ENCODE assay signal across 8 cellular contexts in genomic region chr3:46488735-46489361, GRCh38. TPM values are rescaled to one million over a fixed set of nuclear protein-coding genes. Genes with fewer than 3 reads are reported as not detected.
DNase-seq lines count a peak whose midpoint lies in the region; ATAC-seq and TF ChIP-seq lines count a peak whose summit lies in the region.

No MANE protein-coding gene starts in this region.

- H3K27me3 ChIP-seq in heart right ventricle = no peaks in the 10 kb centered on the region
- no peaks in the 10 kb centered on the region for H3K27me3 ChIP-seq in aorta (ENCODE audit: control insufficient read depth in 1 of 2, insufficient read depth in 2 of 2, low read length in 1 of 2)

- peak; percentile 77 to 90 (median 82) for DNase-seq in NCI-H1417 (lab: John Stamatoyannopoulos, UW)
- peak; percentile 87 for DNase-seq in T follicular helper cell (ENCODE audit: low read depth)
- DNase-seq in activated naive CD8-positive, alpha-beta T cell treated with anti-CD3 and anti-CD28 coated beads, Interleukin-2, amount 50 U/mL, for 24 hours = peak; percentile 94
- DNase-seq in heart right ventricle = peak; percentile 91
- peak; percentile 76 for DNase-seq in putamen (ENCODE audit: low spot score)
- peak; percentile 93 to 95 for DNase-seq in aorta

- H3K4me1 Mint-ChIP-seq in activated naive CD8-positive, alpha-beta T cell treated with anti-CD3 and anti-CD28 coated beads, Interleukin-2, amount 50 U/mL, for 24 hours = peaks cover 9% of the 10 kb centered on the region

- peaks cover 5% of the 10 kb centered on the region for H3K27me3 Mint-ChIP-seq in activated naive CD8-positive, alpha-beta T cell treated with anti-CD3 and anti-CD28 coated beads, Interleukin-2, amount 50 U/mL, for 24 hours

- WGBS in heart right ventricle, 2 donors = 15 to 16% methylated on average over 26 of the region's 26 CpGs
- WGBS in aorta, 2 donors = 15% methylated on average over 26 of the region's 26 CpGs

- peak; percentile 100 for TF ChIP-seq CTCF in GM12872 (IDR thresholded peaks at IDR 0.05; ENCODE audit: insufficient read depth, low read depth, low read length)
- TF ChIP-seq CTCF in heart right ventricle (IDR thresholded peaks at IDR 0.05) = peak; percentile 91 to 100 (median 98)

- ATAC-seq in HG02623 (IDR thresholded peaks at IDR 0.05; ENCODE audit: unreplicated experiment) (peak; percentile 84), heart right ventricle (peak; percentile 81 to 95 (median 92)), aorta (ENCODE audit: low FRiP score) (peak; percentile 94)
- peak; percentile 94 for ATAC-seq in activated naive CD8-positive, alpha-beta T cell treated with anti-CD3 and anti-CD28 coated beads, Interleukin-2, amount 50 U/mL, for 24 hours

- no peaks in the 10 kb centered on the region for H3K36me3 Mint-ChIP-seq in activated naive CD8-positive, alpha-beta T cell treated with anti-CD3 and anti-CD28 coated beads, Interleukin-2, amount 50 U/mL, for 24 hours (ENCODE audit: low read depth)

- no peak overlapping the region for H3K27ac ChIP-seq in heart right ventricle
- H3K27ac ChIP-seq in aorta (ENCODE audit: low read depth in 1 of 2, low read length in 2 of 2) = no peak overlapping the region

- H3K9me3 ChIP-seq in heart right ventricle (no peaks in the 10 kb centered on the region), aorta (ENCODE audit: control insufficient read depth, low read length) (no peaks in the 10 kb centered on the region)

- H3K4me1 ChIP-seq in heart right ventricle = peaks cover 0 to 27% (median 11%) of the 10 kb centered on the region in 9 donors
- no peaks in the 10 kb centered on the region for H3K4me1 ChIP-seq in aorta (ENCODE audit: control insufficient read depth in 1 of 2, insufficient read depth in 2 of 2, low read length in 2 of 2)

- H3K4me3 ChIP-seq in heart right ventricle = peak overlapping the region in 4 of 10 donors; percentile 13 to 38 (median 16)
- H3K4me3 ChIP-seq in aorta (ENCODE audit: low read length in 2 of 2) = no peak overlapping the region

- H3K36me3 ChIP-seq in heart right ventricle (no peaks in the 10 kb centered on the region), aorta (ENCODE audit: control insufficient read depth in 1 of 2, insufficient read depth in 2 of 2, low read length in 1 of 2) (no peaks in the 10 kb centered on the region)

- intact Hi-C loops in heart right ventricle (cut with DNase I) = loop anchor here (1.0 to 10.0 kb wide), 10 partner anchors 26 to 206 kb away; partner anchors contain the start of gene ALS2CL (in 1 of the 10)
- intact Hi-C loops in aorta (cut with DNase I) = loop anchor here (2.0 to 10.0 kb wide), 2 partner anchors 142 to 146 kb away; no protein-coding TSS in a partner anchor

- no peaks in the 10 kb centered on the region for H3K9me3 Mint-ChIP-seq in activated naive CD8-positive, alpha-beta T cell treated with anti-CD3 and anti-CD28 coated beads, Interleukin-2, amount 50 U/mL, for 24 hours

- H3K27ac Mint-ChIP-seq in activated naive CD8-positive, alpha-beta T cell treated with anti-CD3 and anti-CD28 coated beads, Interleukin-2, amount 50 U/mL, for 24 hours = no peak overlapping the region

- H3K4me3 Mint-ChIP-seq in activated naive CD8-positive, alpha-beta T cell treated with anti-CD3 and anti-CD28 coated beads, Interleukin-2, amount 50 U/mL, for 24 hours = peak overlapping the region; percentile 20

RNA-seq across cellular contexts. Expression of gene RTP3, which starts 8.9 kb away (rescaled TPM):
- total RNA-seq in heart right ventricle (not detected), aorta (not detected)
- polyA plus RNA-seq in heart right ventricle (not detected), aorta (not detected)

RNA-seq across cellular contexts. Expression of gene LTF, which starts 24.1 kb away (rescaled TPM):
- total RNA-seq in heart right ventricle = 1 to 10 TPM; 1.7 to 7.7 (median 3.1) TPM
- 1 to 10 TPM; 2.6 to 3.0 TPM for polyA plus RNA-seq in heart right ventricle
- 1 to 10 TPM; 3.2 to 5.5 TPM for total RNA-seq in aorta
- under 1 TPM; 0.13 to 0.59 TPM for polyA plus RNA-seq in aorta
